ENCODE assay signal across 1 cellular context in the genomic region with DNA sequence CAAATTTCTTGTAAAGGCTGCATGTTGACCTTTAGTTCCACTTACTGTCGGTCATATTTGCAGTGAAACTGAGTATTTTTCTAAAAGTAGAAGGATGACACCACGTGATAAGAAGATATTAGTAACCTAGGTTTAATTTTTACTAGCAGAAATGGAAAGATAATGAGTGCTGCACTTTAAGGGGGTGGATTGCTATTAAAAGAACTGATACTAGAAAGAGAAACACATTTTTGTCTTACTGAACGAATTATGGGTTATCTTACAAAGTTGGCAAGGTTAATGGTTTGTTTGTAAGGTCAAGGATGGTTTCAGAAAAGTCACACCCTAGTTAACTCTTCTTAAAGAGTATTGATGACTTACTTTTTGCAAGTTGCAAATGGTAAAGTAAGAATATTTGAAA.
TF ChIP-seq lines count a peak whose summit lies in the region.

No MANE protein-coding gene starts in this region.

TF ChIP-seq in GM12878, 131 proteins besides CTCF, POLR2A, EP300 and RAD21 (continues in another document):
- TF ChIP-seq, protein P1, sequence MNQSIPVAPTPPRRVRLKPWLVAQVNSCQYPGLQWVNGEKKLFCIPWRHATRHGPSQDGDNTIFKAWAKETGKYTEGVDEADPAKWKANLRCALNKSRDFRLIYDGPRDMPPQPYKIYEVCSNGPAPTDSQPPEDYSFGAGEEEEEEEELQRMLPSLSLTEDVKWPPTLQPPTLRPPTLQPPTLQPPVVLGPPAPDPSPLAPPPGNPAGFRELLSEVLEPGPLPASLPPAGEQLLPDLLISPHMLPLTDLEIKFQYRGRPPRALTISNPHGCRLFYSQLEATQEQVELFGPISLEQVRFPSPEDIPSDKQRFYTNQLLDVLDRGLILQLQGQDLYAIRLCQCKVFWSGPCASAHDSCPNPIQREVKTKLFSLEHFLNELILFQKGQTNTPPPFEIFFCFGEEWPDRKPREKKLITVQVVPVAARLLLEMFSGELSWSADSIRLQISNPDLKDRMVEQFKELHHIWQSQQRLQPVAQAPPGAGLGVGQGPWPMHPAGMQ (IDR thresholded peaks at IDR 0.05; ENCODE audit: borderline replicate concordance) = no peak
- TF ChIP-seq IRF4 (IDR thresholded peaks at IDR 0.05; ENCODE audit: low read depth, low read length) (no peak), NFXL1 (IDR thresholded peaks at IDR 0.05; ENCODE audit: borderline replicate concordance) (no peak), PAX5 (IDR thresholded peaks at IDR 0.05; ENCODE audit: borderline replicate concordance, low read depth, low read length) (no peak), BCL11A (IDR thresholded peaks at IDR 0.05; ENCODE audit: low read depth, low read length) (no peak), BHLHE40 (IDR thresholded peaks at IDR 0.05; ENCODE audit: borderline replicate concordance in 1 of 2, low read depth in 2 of 2, low read length in 1 of 2) (peak; percentile 51 to 67; a peak in 1 of 4 replicates), E4F1 (IDR thresholded peaks at IDR 0.05; ENCODE audit: borderline replicate concordance, partially characterized antibody) (no peak), ZBED1 (IDR thresholded peaks at IDR 0.05; ENCODE audit: borderline replicate concordance) (peak; percentile 71; the same call in 1 of the 2 replicates), FOXK2 (IDR thresholded peaks at IDR 0.05) (no peak), MTA2 (IDR thresholded peaks at IDR 0.05; ENCODE audit: low read depth) (peak; percentile 89), RUNX3 (IDR thresholded peaks at IDR 0.05; ENCODE audit: low read length) (no peak), IKZF1 (conservative IDR thresholded peaks at IDR 0.05) (no peak; the same call in 1 of the 2 replicates), SUZ12 (IDR thresholded peaks at IDR 0.05; ENCODE audit: unreplicated experiment) (no peak), TAF1 (IDR thresholded peaks at IDR 0.05; ENCODE audit: borderline replicate concordance, low read depth, low read length) (no peak), SRF (IDR thresholded peaks at IDR 0.05; ENCODE audit: low read depth in 2 of 2, low read length in 2 of 2) (no peak), ZNF217 (IDR thresholded peaks at IDR 0.05) (peak; percentile 96), SMAD5 (IDR thresholded peaks at IDR 0.05; ENCODE audit: low read depth) (no peak), MEF2B (IDR thresholded peaks at IDR 0.05; ENCODE audit: partially characterized antibody, poor library complexity, severe bottlenecking) (peak; percentile 95), KLF5 (IDR thresholded peaks at IDR 0.05; ENCODE audit: partially characterized antibody) (no peak), CBX3 (IDR thresholded peaks at IDR 0.05; ENCODE audit: borderline replicate concordance, low read depth) (no peak), TCF12 (IDR thresholded peaks at IDR 0.05; ENCODE audit: low read depth, low read length) (no peak), MYB (IDR thresholded peaks at IDR 0.05; ENCODE audit: borderline replicate concordance, low read depth, low read length) (no peak), ATF7 (IDR thresholded peaks at IDR 0.05; ENCODE audit: low read depth) (peak; percentile 61), SP1 (IDR thresholded peaks at IDR 0.05; ENCODE audit: low read depth, low read length) (no peak), CBX5 (IDR thresholded peaks at IDR 0.05; ENCODE audit: low read depth) (no peak), MEF2A (IDR thresholded peaks at IDR 0.05; ENCODE audit: insufficient read depth, low read depth, low read length) (peak; percentile 96), NR2F1 (conservative IDR thresholded peaks at IDR 0.05) (peak; percentile 92), NR2C2 (IDR thresholded peaks at IDR 0.05; ENCODE audit: borderline replicate concordance, control insufficient read depth, insufficient read length, low read depth) (no peak), JUND (IDR thresholded peaks at IDR 0.05; ENCODE audit: low read depth, low read length) (no peak), STAT3 (IDR thresholded peaks at IDR 0.05; ENCODE audit: low read depth, low read length) (no peak), KAT2A (conservative IDR thresholded peaks at IDR 0.05; ENCODE audit: control insufficient read depth, low read depth, low read length) (no peak), RAD51 (IDR thresholded peaks at IDR 0.05) (peak; percentile 93), ZBTB40 (IDR thresholded peaks at IDR 0.05; ENCODE audit: borderline replicate concordance) (no peak), NFIC (IDR thresholded peaks at IDR 0.05; ENCODE audit: low read depth, low read length) (peak; percentile 72), STAT1 (conservative IDR thresholded peaks at IDR 0.05) (no peak), POU2F2 (IDR thresholded peaks at IDR 0.05; ENCODE audit: borderline replicate concordance, low read depth, low read length) (no peak), YBX1 (IDR thresholded peaks at IDR 0.05) (no peak), NR2C1 (IDR thresholded peaks at IDR 0.05) (peak; percentile 32; the same call in 1 of the 2 replicates), GABPA (IDR thresholded peaks at IDR 0.05; ENCODE audit: low read depth) (no peak), JUNB (IDR thresholded peaks at IDR 0.05) (peak; percentile 73), DPF2 (IDR thresholded peaks at IDR 0.05) (0 out of 2 replicates have a peak, but pooled peaks have one; percentile 30), ZSCAN29 (IDR thresholded peaks at IDR 0.05) (no peak), MXI1 (IDR thresholded peaks at IDR 0.05; ENCODE audit: low read depth, low read length) (no peak), CBFB (IDR thresholded peaks at IDR 0.05; ENCODE audit: low read depth) (no peak), SMARCA5 (IDR thresholded peaks at IDR 0.05) (no peak; the same call in 1 of the 2 replicates), CEBPB (IDR thresholded peaks at IDR 0.05; ENCODE audit: borderline replicate concordance in 1 of 2, low read depth in 2 of 2, low read length in 2 of 2) (no peak), HDAC6 (IDR thresholded peaks at IDR 0.05; ENCODE audit: unreplicated experiment) (no peak), TBL1XR1 (IDR thresholded peaks at IDR 0.05; ENCODE audit: low read depth, low read length) (peak; percentile 92), CREM (IDR thresholded peaks at IDR 0.05; ENCODE audit: low read depth) (peak; percentile 57; the same call in 1 of the 2 replicates), ESRRA (IDR thresholded peaks at IDR 0.05; ENCODE audit: low read length) (peak; percentile 92; the same call in 1 of the 2 replicates), CHD1 (IDR thresholded peaks at IDR 0.05; ENCODE audit: low read depth, low read length) (no peak), SMC3 (IDR thresholded peaks at IDR 0.05; ENCODE audit: borderline replicate concordance, low read length) (no peak), SPI1 (IDR thresholded peaks at IDR 0.05; ENCODE audit: borderline replicate concordance, insufficient read depth, low read depth, low read length) (no peak), NFYA (IDR thresholded peaks at IDR 0.05; ENCODE audit: borderline replicate concordance, low read depth, low read length) (no peak), BMI1 (IDR thresholded peaks at IDR 0.05; ENCODE audit: borderline replicate concordance) (no peak; the same call in 1 of the 2 replicates), LARP7 (IDR thresholded peaks at IDR 0.05) (no peak), WRNIP1 (IDR thresholded peaks at IDR 0.05; ENCODE audit: borderline replicate concordance, low read depth, low read length) (no peak)
- TF ChIP-seq, protein P2, sequence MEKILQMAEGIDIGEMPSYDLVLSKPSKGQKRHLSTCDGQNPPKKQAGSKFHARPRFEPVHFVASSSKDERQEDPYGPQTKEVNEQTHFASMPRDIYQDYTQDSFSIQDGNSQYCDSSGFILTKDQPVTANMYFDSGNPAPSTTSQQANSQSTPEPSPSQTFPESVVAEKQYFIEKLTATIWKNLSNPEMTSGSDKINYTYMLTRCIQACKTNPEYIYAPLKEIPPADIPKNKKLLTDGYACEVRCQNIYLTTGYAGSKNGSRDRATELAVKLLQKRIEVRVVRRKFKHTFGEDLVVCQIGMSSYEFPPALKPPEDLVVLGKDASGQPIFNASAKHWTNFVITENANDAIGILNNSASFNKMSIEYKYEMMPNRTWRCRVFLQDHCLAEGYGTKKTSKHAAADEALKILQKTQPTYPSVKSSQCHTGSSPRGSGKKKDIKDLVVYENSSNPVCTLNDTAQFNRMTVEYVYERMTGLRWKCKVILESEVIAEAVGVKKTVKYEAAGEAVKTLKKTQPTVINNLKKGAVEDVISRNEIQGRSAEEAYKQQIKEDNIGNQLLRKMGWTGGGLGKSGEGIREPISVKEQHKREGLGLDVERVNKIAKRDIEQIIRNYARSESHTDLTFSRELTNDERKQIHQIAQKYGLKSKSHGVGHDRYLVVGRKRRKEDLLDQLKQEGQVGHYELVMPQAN (conservative IDR thresholded peaks at IDR 0.05) = no peak
- TF ChIP-seq, protein P3, sequence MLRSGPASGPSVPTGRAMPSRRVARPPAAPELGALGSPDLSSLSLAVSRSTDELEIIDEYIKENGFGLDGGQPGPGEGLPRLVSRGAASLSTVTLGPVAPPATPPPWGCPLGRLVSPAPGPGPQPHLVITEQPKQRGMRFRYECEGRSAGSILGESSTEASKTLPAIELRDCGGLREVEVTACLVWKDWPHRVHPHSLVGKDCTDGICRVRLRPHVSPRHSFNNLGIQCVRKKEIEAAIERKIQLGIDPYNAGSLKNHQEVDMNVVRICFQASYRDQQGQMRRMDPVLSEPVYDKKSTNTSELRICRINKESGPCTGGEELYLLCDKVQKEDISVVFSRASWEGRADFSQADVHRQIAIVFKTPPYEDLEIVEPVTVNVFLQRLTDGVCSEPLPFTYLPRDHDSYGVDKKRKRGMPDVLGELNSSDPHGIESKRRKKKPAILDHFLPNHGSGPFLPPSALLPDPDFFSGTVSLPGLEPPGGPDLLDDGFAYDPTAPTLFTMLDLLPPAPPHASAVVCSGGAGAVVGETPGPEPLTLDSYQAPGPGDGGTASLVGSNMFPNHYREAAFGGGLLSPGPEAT (IDR thresholded peaks at IDR 0.05; ENCODE audit: low read depth) = peak; percentile 54; the same call in 1 of the 2 replicates
- TF ChIP-seq, protein P4, sequence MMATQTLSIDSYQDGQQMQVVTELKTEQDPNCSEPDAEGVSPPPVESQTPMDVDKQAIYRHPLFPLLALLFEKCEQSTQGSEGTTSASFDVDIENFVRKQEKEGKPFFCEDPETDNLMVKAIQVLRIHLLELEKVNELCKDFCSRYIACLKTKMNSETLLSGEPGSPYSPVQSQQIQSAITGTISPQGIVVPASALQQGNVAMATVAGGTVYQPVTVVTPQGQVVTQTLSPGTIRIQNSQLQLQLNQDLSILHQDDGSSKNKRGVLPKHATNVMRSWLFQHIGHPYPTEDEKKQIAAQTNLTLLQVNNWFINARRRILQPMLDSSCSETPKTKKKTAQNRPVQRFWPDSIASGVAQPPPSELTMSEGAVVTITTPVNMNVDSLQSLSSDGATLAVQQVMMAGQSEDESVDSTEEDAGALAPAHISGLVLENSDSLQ (IDR thresholded peaks at IDR 0.05) = no peak
- TF ChIP-seq, protein P5, sequence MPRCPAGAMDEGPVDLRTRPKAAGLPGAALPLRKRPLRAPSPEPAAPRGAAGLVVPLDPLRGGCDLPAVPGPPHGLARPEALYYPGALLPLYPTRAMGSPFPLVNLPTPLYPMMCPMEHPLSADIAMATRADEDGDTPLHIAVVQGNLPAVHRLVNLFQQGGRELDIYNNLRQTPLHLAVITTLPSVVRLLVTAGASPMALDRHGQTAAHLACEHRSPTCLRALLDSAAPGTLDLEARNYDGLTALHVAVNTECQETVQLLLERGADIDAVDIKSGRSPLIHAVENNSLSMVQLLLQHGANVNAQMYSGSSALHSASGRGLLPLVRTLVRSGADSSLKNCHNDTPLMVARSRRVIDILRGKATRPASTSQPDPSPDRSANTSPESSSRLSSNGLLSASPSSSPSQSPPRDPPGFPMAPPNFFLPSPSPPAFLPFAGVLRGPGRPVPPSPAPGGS (IDR thresholded peaks at IDR 0.05; ENCODE audit: borderline replicate concordance, insufficient read depth, low read depth, low read length, poor library complexity, severe bottlenecking) = no peak
